1 cellular context compared by ENCODE assay signal in the genomic region with DNA sequence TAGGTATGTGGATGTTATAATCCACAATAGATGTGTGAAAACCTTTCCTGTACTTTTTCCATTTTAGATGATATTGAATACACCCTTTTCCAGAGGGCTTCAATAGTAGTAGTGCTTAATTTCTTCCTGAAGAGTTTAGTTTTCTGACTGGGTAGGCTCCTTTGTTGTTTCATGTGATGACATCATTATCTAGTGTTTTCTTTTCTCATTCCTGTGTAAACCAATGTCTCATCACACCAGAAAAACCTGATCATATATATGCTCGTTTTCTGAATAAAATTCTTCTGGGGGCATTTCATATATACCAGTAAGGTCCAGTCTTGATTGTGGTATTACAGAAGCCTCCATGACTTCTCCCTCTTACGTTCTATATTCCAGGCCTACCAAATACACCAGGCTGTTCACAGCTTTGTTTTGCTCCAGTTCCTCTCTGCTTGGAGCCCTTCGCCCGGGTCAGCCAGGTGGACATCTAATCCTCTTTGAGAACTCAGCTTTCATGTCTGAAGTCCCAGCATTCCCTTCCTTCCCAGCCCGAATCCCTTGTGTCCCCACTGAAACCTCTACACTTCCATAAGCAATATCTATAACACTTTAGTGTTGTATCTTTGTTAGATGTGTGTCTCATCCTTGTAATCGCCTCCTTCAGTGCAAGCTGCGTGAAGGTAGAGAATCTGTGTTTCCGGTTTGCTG.
TF ChIP-seq lines count a peak whose summit lies in the region.

No MANE protein-coding gene starts in this region.

TF ChIP-seq in SK-N-SH treated with all-trans-retinoic acid at 6 μM for 48 hours, 23 proteins besides CTCF, POLR2A, EP300 and RAD21 (continued from another document):
- TF ChIP-seq CSRNP3 (CRISPR knock-in tag; IDR thresholded peaks at IDR 0.05) = no peak
- no peak for TF ChIP-seq ZNF8 (CRISPR knock-in tag; IDR thresholded peaks at IDR 0.05)
- TF ChIP-seq ISL1 (CRISPR knock-in tag; IDR thresholded peaks at IDR 0.05) = no peak
- TF ChIP-seq SNAI2 (CRISPR knock-in tag; IDR thresholded peaks at IDR 0.05) = no peak
- no peak for TF ChIP-seq ZC3H10 (CRISPR knock-in tag; IDR thresholded peaks at IDR 0.05)
- TF ChIP-seq OSR1 (CRISPR knock-in tag; IDR thresholded peaks at IDR 0.05) = no peak
- no peak for TF ChIP-seq GLIS3 (CRISPR knock-in tag; IDR thresholded peaks at IDR 0.05)
